Comparison of ENCODE assay signal across 17 cellular contexts in genomic region chr22:31828739-31829138, GRCh38.
DNase-seq lines count a peak whose midpoint lies in the region; ATAC-seq, FAIRE-seq and TF ChIP-seq lines count a peak whose summit lies in the region.
"Had no signal": no experiment of that assay in that cellular context is flagged by ENCODE, and none has a peak within 500 bp of the region (broad histone marks: within the 10 kb centered on the region; RNA-seq: fewer than 3 reads in every experiment).

No MANE protein-coding gene starts in this region.

- no peaks in the 10 kb centered on the region for H3K9me3 Mint-ChIP-seq in activated T-helper 17 cell treated with anti-CD3 and anti-CD28 coated beads, Interleukin-2, amount 50 U/mL, for 72 hours
- H3K9me3 Mint-ChIP-seq: activated naive CD4-positive, alpha-beta T cell treated with anti-CD3 and anti-CD28 coated beads, Interleukin-2, amount 50 U/mL, for 24 hours had no signal

- TF ChIP-seq POLR2A in GM12892 (IDR thresholded peaks at IDR 0.05; ENCODE audit: low read depth, low read length): no peak

- no peak overlapping the region for H2AFZ ChIP-seq in hepatocyte

- H3K36me3 ChIP-seq in hepatocyte (replicated peaks; ENCODE audit: insufficient read depth, low read depth): no peaks in the 10 kb centered on the region

- DNase-seq in AG10803 (ENCODE audit: low read depth) (peak; percentile 17), GM12892 (ENCODE audit: insufficient read length) (no peak), hepatocyte (ENCODE audit: low spot score) (no peak), kidney glomerular epithelial cell (lab: John Stamatoyannopoulos, UW) (no peak), NCI-H187 treated with DMSO at 0.1 percent for 48 hours (lab: John Stamatoyannopoulos, UW) (no peak)
- no peak for DNase-seq in activated CD4-positive, alpha-beta T cell treated with anti-CD3 and anti-CD28 coated beads for 1 hour
- no peak for DNase-seq in stimulated activated CD4-positive, alpha-beta T cell treated with anti-CD3 and anti-CD28 coated beads, Interleukin-15, amount 100 ng/mL, for 24 hours
- DNase-seq: effector CD4-positive, alpha-beta T cell; hippocampal formation; NCI-H1048 had no signal

- H3K4me3 Mint-ChIP-seq in activated T-helper 17 cell treated with anti-CD3 and anti-CD28 coated beads, Interleukin-2, amount 50 U/mL, for 72 hours: peak overlapping the region; percentile 76
- H3K4me3 Mint-ChIP-seq: activated naive CD4-positive, alpha-beta T cell treated with anti-CD3 and anti-CD28 coated beads, Interleukin-2, amount 50 U/mL, for 24 hours had no signal

- H4K20me1 ChIP-seq in hepatocyte (ENCODE audit: insufficient read depth, poor library complexity, severe bottlenecking): no peaks in the 10 kb centered on the region

- H3K4me3 ChIP-seq in AG10803 (ENCODE audit: low read length) (no peak overlapping the region), hepatocyte (no peak overlapping the region)
- H3K4me3 ChIP-seq: cardiac muscle cell, K562, SJCRH30 had no signal

- H3K36me3 Mint-ChIP-seq in activated T-helper 17 cell treated with anti-CD3 and anti-CD28 coated beads, Interleukin-2, amount 50 U/mL, for 72 hours (ENCODE audit: low read depth): peaks cover 86% of the 10 kb centered on the region

- H3K27ac Mint-ChIP-seq in activated T-helper 17 cell treated with anti-CD3 and anti-CD28 coated beads, Interleukin-2, amount 50 U/mL, for 72 hours: peak overlapping the region; percentile 66
- H3K27ac Mint-ChIP-seq: activated naive CD4-positive, alpha-beta T cell treated with anti-CD3 and anti-CD28 coated beads, Interleukin-2, amount 50 U/mL, for 24 hours had no signal

- no peaks in the 10 kb centered on the region for H3K9me2 ChIP-seq in hepatocyte (replicated peaks; ENCODE audit: insufficient read depth)

- TF ChIP-seq CTCF in AG10803 (conservative IDR thresholded peaks at IDR 0.05; ENCODE audit: low read length) (no peak), hepatocyte (IDR thresholded peaks at IDR 0.05; ENCODE audit: poor library complexity) (no peak)

- peaks cover 24% of the 10 kb centered on the region for H3K4me1 Mint-ChIP-seq in activated T-helper 17 cell treated with anti-CD3 and anti-CD28 coated beads, Interleukin-2, amount 50 U/mL, for 72 hours

- no peaks in the 10 kb centered on the region for H3K9me3 ChIP-seq in hepatocyte (ENCODE audit: low read depth)
- H3K9me3 ChIP-seq: neutrophil, SJCRH30 had no signal

- peak; percentile 38 for FAIRE-seq in GM12892 (lab: Jason Lieb, UNC)
- FAIRE-seq: H1 had no signal

- 93% methylated on average over 5 of the region's 5 CpGs for WGBS in hepatocyte (ENCODE audit: low lambda C conversion rate, missing lambda C conversion rate)

- H3K4me1 ChIP-seq in hepatocyte (ENCODE audit: insufficient read depth): no peaks in the 10 kb centered on the region

- no peaks in the 10 kb centered on the region for H3K79me2 ChIP-seq in hepatocyte

- H3K27me3 ChIP-seq in hepatocyte: no peaks in the 10 kb centered on the region
- H3K27me3 ChIP-seq: cardiac muscle cell, neutrophil, SJCRH30 had no signal

- ATAC-seq in activated T-helper 17 cell treated with anti-CD3 and anti-CD28 coated beads, Interleukin-2, amount 50 U/mL, for 72 hours (replicated peaks): no peak
- ATAC-seq: K562 had no signal

- no peak overlapping the region for H3K4me2 ChIP-seq in hepatocyte

- H3K27ac ChIP-seq in hepatocyte: peak overlapping the region; percentile 64
- H3K27ac ChIP-seq: neutrophil had no signal

- H3K27me3 Mint-ChIP-seq in activated T-helper 17 cell treated with anti-CD3 and anti-CD28 coated beads, Interleukin-2, amount 50 U/mL, for 72 hours: no peaks in the 10 kb centered on the region
- H3K27me3 Mint-ChIP-seq: activated naive CD4-positive, alpha-beta T cell treated with anti-CD3 and anti-CD28 coated beads, Interleukin-2, amount 50 U/mL, for 24 hours had no signal
